ENCODE assay signal across 1 cellular context in the genomic region with DNA sequence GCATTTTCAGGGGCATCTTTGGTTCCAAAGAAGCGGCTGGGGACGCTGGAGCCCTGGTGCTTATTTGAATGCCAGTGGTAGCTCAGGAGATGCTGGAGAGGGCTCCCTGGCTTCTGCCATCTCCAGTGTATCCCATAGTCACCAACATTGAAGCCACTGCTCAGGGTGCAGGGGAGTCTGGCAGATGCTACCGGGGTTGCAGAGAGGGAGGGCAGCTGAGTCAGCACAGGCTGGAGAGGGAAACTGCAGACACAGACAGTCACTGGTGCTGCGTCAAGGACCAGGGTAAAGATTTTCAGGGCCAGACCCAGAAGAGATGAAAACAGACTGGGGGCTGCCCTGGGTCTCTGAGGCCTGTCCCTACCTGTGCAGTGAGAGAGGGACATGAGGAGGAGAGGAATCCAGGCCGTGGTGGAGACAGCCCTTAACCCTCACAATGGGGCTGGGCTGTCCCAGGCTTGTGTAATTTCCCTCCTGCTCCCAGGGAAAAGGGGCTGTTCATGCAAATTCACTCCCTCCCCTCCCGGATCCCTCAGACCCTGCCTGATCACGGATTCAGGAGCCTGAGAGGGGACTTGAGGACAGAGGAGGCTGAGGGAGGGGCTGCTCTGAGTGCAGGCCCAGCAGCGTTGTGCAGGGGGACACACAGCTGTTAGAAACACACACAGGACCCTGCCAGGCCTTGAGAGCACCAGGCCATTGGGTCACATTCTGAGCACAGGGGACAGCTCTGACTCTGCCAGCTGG.
TF ChIP-seq lines count a peak whose summit lies in the region.

No MANE protein-coding gene starts in this region.

TF ChIP-seq in neural cell, 6 proteins besides CTCF, POLR2A, EP300 and RAD21:
- TF ChIP-seq TAF1 (IDR thresholded peaks at IDR 0.05; ENCODE audit: low read depth) (no peak), EZH2 (IDR thresholded peaks at IDR 0.05; ENCODE audit: borderline replicate concordance, insufficient read depth, low read length, poor library complexity, severe bottlenecking) (no peak), SMC3 (conservative IDR thresholded peaks at IDR 0.05; ENCODE audit: poor library complexity) (no peak), MXI1 (conservative IDR thresholded peaks at IDR 0.05; ENCODE audit: poor library complexity, severe bottlenecking) (no peak), POLR2AphosphoS5 (IDR thresholded peaks at IDR 0.05) (no peak)
- TF ChIP-seq, protein P1, sequence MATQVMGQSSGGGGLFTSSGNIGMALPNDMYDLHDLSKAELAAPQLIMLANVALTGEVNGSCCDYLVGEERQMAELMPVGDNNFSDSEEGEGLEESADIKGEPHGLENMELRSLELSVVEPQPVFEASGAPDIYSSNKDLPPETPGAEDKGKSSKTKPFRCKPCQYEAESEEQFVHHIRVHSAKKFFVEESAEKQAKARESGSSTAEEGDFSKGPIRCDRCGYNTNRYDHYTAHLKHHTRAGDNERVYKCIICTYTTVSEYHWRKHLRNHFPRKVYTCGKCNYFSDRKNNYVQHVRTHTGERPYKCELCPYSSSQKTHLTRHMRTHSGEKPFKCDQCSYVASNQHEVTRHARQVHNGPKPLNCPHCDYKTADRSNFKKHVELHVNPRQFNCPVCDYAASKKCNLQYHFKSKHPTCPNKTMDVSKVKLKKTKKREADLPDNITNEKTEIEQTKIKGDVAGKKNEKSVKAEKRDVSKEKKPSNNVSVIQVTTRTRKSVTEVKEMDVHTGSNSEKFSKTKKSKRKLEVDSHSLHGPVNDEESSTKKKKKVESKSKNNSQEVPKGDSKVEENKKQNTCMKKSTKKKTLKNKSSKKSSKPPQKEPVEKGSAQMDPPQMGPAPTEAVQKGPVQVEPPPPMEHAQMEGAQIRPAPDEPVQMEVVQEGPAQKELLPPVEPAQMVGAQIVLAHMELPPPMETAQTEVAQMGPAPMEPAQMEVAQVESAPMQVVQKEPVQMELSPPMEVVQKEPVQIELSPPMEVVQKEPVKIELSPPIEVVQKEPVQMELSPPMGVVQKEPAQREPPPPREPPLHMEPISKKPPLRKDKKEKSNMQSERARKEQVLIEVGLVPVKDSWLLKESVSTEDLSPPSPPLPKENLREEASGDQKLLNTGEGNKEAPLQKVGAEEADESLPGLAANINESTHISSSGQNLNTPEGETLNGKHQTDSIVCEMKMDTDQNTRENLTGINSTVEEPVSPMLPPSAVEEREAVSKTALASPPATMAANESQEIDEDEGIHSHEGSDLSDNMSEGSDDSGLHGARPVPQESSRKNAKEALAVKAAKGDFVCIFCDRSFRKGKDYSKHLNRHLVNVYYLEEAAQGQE (IDR thresholded peaks at IDR 0.05; ENCODE audit: borderline replicate concordance): no peak
